Comparison of ENCODE assay signal across 9 cellular contexts in genomic region chr2:204260162-204260877, GRCh38.
DNase-seq lines count a peak whose midpoint lies in the region; TF ChIP-seq lines count a peak whose summit lies in the region.
"Had no signal": no experiment of that assay in that cellular context is flagged by ENCODE, and none has a peak within 500 bp of the region (broad histone marks: within the 10 kb centered on the region; RNA-seq: fewer than 3 reads in every experiment).

No MANE protein-coding gene starts in this region.

- no peaks in the 10 kb centered on the region for H3K4me1 Mint-ChIP-seq in immature natural killer cell
- H3K4me1 Mint-ChIP-seq: naive B cell had no signal

- H3K36me3 Mint-ChIP-seq in immature natural killer cell: no peaks in the 10 kb centered on the region
- H3K36me3 Mint-ChIP-seq: naive B cell had no signal

- H3K27ac ChIP-seq in OCI-LY1 (ENCODE audit: low read depth, low read length, poor library complexity, severe bottlenecking): no peak overlapping the region

- DNase-seq in 8988T (peak; percentile 42), HS-5 (ENCODE audit: low read depth) (peak; percentile 41), globus pallidus (ENCODE audit: low spot score) (peak; percentile 84), posterior cingulate gyrus (peak in 7 of 10 donors; percentile 22 to 88 (median 68)), immature natural killer cell (no peak)
- peak; percentile 21 for DNase-seq in activated naive CD4-positive, alpha-beta T cell treated with Interleukin-2 at 50 U/mL for 16 hours
- DNase-seq: naive B cell had no signal

- H3K27me3 Mint-ChIP-seq in immature natural killer cell (ENCODE audit: low read depth in 3 of 3): peaks cover 0 to 8% (median 0%) of the 10 kb centered on the region in 3 donors

- H3K9me3 Mint-ChIP-seq in immature natural killer cell: no peaks in the 10 kb centered on the region

- no peaks in the 10 kb centered on the region for H3F3A ChIP-seq in OCI-LY1 (ENCODE audit: insufficient read depth, low read length)

- H4K20me1 ChIP-seq in OCI-LY1 (ENCODE audit: insufficient read depth, low read length): no peaks in the 10 kb centered on the region

- H3K27me3 ChIP-seq in OCI-LY1 (ENCODE audit: insufficient read depth, low read length): no peaks in the 10 kb centered on the region; the same call in 1 of the 2 replicates

- no peak overlapping the region for H2AFZ ChIP-seq in OCI-LY1 (ENCODE audit: low read length)

- H3K4me3 ChIP-seq in OCI-LY1 (ENCODE audit: low read depth, low read length, poor library complexity, severe bottlenecking): no peak overlapping the region

- no peaks in the 10 kb centered on the region for H3K9me2 ChIP-seq in OCI-LY1 (ENCODE audit: low read depth, low read length)

- peak; percentile 48 for TF ChIP-seq CTCF in GM12874 (IDR thresholded peaks at IDR 0.05; ENCODE audit: insufficient read depth, low read depth, low read length)
- peak; percentile 85 for TF ChIP-seq CTCF in OCI-LY1 (IDR thresholded peaks at IDR 0.05; ENCODE audit: low read length)

- no peaks in the 10 kb centered on the region for H3K36me3 ChIP-seq in OCI-LY1 (ENCODE audit: insufficient read depth, low read length)

- no peaks in the 10 kb centered on the region for H3K4me1 ChIP-seq in OCI-LY1 (ENCODE audit: insufficient read depth, low read length, severe bottlenecking)

- no peaks in the 10 kb centered on the region for H3K79me2 ChIP-seq in OCI-LY1 (ENCODE audit: insufficient read depth, low read length)

- no peak overlapping the region for H3K9ac ChIP-seq in OCI-LY1 (ENCODE audit: low read length)

- no peak overlapping the region for H3K4me3 Mint-ChIP-seq in immature natural killer cell
- H3K4me3 Mint-ChIP-seq: naive B cell had no signal

- H3K9me3 ChIP-seq in OCI-LY1 (ENCODE audit: low read length): no peaks in the 10 kb centered on the region

- H3K4me2 ChIP-seq in OCI-LY1 (ENCODE audit: low read length): no peak overlapping the region

- intact Hi-C loops in posterior cingulate gyrus (cut with DNase I): loop anchor here (1.0 to 10.0 kb wide), 4 partner anchors 62 to 1416 kb away; no protein-coding TSS in a partner anchor

- no peak overlapping the region for H3K27ac Mint-ChIP-seq in immature natural killer cell
- H3K27ac Mint-ChIP-seq: naive B cell had no signal

Comparison
In these comparisons a context has a peak if more than half of its experiments do, and no peak if none do; other contexts are left out.
1. DNase-seq: peak in 8988T (single experiment), HS-5 (single experiment), activated naive CD4-positive, alpha-beta T cell treated with Interleukin-2 at 50 U/mL for 16 hours (single experiment), globus pallidus (single experiment) and posterior cingulate gyrus (7 of 10); none in immature natural killer cell (0 of 3).